ENCODE assay signal across 22 cellular contexts in the genomic region with DNA sequence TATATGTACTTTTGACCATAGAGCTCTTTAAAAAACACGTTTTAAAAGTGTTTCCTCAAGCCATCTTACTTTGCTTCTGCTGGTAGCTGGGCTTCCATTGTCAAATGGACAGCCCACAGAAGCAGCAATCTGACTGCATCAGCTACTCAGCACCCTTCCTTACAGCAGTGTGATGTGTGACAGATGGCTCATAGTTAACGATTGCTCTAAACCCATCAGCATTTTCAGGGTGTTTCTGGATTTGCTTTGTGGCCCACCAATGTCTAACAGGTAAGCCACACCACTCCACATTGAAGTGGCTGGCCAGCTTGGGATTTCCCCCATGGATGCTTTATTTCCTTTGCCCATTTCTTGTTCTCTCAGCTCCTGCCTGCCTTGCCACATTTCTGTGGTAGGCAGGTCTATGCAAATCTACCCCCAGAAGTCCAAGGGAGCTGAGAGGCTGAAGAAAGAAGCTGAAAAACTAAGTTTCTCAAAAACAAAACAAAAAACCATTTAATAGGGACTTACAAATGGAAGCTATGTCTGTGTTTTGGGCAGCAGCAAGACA. TPM values are rescaled to one million over a fixed set of nuclear protein-coding genes. Genes with fewer than 3 reads are reported as not detected.
A peak's percentile ranks its signal among the peaks of the same experiment; 100 is the strongest.
DNase-seq lines count a peak whose midpoint lies in the region; ATAC-seq, FAIRE-seq and TF ChIP-seq lines count a peak whose summit lies in the region.
"Had no signal": no experiment of that assay in that cellular context is flagged by ENCODE, and none has a peak within 500 bp of the region (broad histone marks: within the 10 kb centered on the region; RNA-seq: fewer than 3 reads in every experiment).

No MANE protein-coding gene starts in this region.

- ATAC-seq in GM19025 (IDR thresholded peaks at IDR 0.05; ENCODE audit: low read depth, unreplicated experiment), result peak; percentile 84
- ATAC-seq in GM19463 (IDR thresholded peaks at IDR 0.05; ENCODE audit: unreplicated experiment), result peak; percentile 85
- peak; percentile 82 for ATAC-seq in HG03460 (IDR thresholded peaks at IDR 0.05; ENCODE audit: unreplicated experiment)
- ATAC-seq in GM12878, result peak; percentile 48

- H3K9me3 ChIP-seq in GM12878 (replicated peaks; ENCODE audit: control insufficient read depth, insufficient read depth, low read length), result peaks cover 4% of the 10 kb centered on the region; the same call in 2 of the 3 replicates
- H3K9me3 ChIP-seq: BE2C, HAP-1 had no signal

- no peak for DNase-seq in GM12878 (ENCODE audit: low read depth, low spot score)
- DNase-seq in activated gamma-delta T cell (lab: John Stamatoyannopoulos, UW), result no peak
- DNase-seq in effector CD8-positive, alpha-beta T cell (lab: John Stamatoyannopoulos, UW), result no peak
- DNase-seq in dorsolateral prefrontal cortex, result no peak
- DNase-seq: ACHN; BE2C; C1 segment of cervical spinal cord; CD4-positive, CD25-positive, alpha-beta regulatory T cell; CD8-positive, alpha-beta memory T cell; COR-L47; DMS 273 treated with DMSO at 0.1 percent for 48 hours; DMS53; DND-41; EL; GM23248 had no signal

- no peak for TF ChIP-seq RAD21 in GM12878 (IDR thresholded peaks at IDR 0.05; ENCODE audit: insufficient read depth, low read depth, low read length)

- TF ChIP-seq EP300 in GM12878 (IDR thresholded peaks at IDR 0.05; ENCODE audit: borderline replicate concordance in 1 of 2, control insufficient read depth in 1 of 2, low read depth in 2 of 2, low read length in 2 of 2), result no peak

- intact Hi-C loops in GM12878 (cut with micrococcal nuclease; ENCODE audit: unreplicated experiment) (loop anchor here (10.0 kb wide), 1 partner anchor 326 kb away; no protein-coding TSS in a partner anchor), dorsolateral prefrontal cortex (cut with DNase I) (loop anchor here in 1 of 2 donors (10.0 kb wide), 2 partner anchors 104 to 386 kb away; a partner anchor contains a TSS)

- H3K9ac ChIP-seq in GM12878 (ENCODE audit: control insufficient read depth, insufficient read depth, low read length), result no peak overlapping the region
- H3K9ac ChIP-seq: GM23248, KMS-11 had no signal

- FAIRE-seq in GM12878 (lab: Jason Lieb, UNC), result no peak
- FAIRE-seq: A204.1, GM12891 had no signal

- BruUV-seq in GM12878 (replicated peaks; lab: Mats Ljungman, UMichigan), result no TSS peak

- H3K4me1 ChIP-seq in GM12878 (ENCODE audit: control insufficient read depth, insufficient read depth, low read length), result no peaks in the 10 kb centered on the region
- H3K4me1 ChIP-seq: BE2C, HAP-1 had no signal

- no peak for TF ChIP-seq CTCF in GM12878 (IDR thresholded peaks at IDR 0.05 in 2 of 3, conservative IDR thresholded peaks at IDR 0.05 in 1 of 3; ENCODE audit: control insufficient read depth in 2 of 3, extremely low read depth in 1 of 3, insufficient read depth in 1 of 3, low read depth in 3 of 3, low read length in 3 of 3)
- TF ChIP-seq CTCF in dorsolateral prefrontal cortex (IDR thresholded peaks at IDR 0.05 in 54 of 56, conservative IDR thresholded peaks at IDR 0.05 in 2 of 56; ENCODE audit: low read depth in 1 of 56, partially characterized antibody in 56 of 56), result no peak

- H3K36me3 ChIP-seq in GM12878 (ENCODE audit: control insufficient read depth in 2 of 2, insufficient read depth in 2 of 2, low read length in 1 of 2), result no peaks in the 10 kb centered on the region
- H3K36me3 ChIP-seq: BE2C, HAP-1 had no signal

- TF ChIP-seq POLR2A in GM12878 (IDR thresholded peaks at IDR 0.05; ENCODE audit: low read depth, low read length), result no peak

- SMC1A ChIA-PET in GM12878 (lab: Charles Lee; ENCODE audit: uncharacterized antibody, unreplicated experiment), result interaction anchor here (0.6 to 3.0 kb wide), 2 partner anchors 11 to 316 kb away, joined by 3 to 9 read pairs; no protein-coding TSS in a partner anchor

- H3K4me3 ChIP-seq in GM12878 (no peak overlapping the region), dorsolateral prefrontal cortex (no peak overlapping the region)
- H3K4me3 ChIP-seq: GM23248, HAP-1 had no signal

- 2% methylated on average over 2 of the region's 2 CpGs for WGBS in GM12878 (ENCODE audit: insufficient coverage, insufficient replicate concordance, low lambda C conversion rate, missing lambda C conversion rate)

- no peaks in the 10 kb centered on the region for H3K27me3 ChIP-seq in GM12878 (replicated peaks in 1 of 2; ENCODE audit: control insufficient read depth in 2 of 2, insufficient read depth in 2 of 2, low read length in 1 of 2)
- H3K27me3 ChIP-seq in dorsolateral prefrontal cortex, result no peaks in the 10 kb centered on the region
- H3K27me3 ChIP-seq: BE2C had no signal

- H4K20me1 ChIP-seq in GM12878 (ENCODE audit: control insufficient read depth, insufficient read depth), result no peaks in the 10 kb centered on the region

- in situ Hi-C loops in GM12878 (cut with MboI), result no loop called here

- H3K4me2 ChIP-seq in GM12878 (ENCODE audit: control insufficient read depth, insufficient read depth), result no peak overlapping the region
- H3K4me2 ChIP-seq: KMS-11 had no signal

- POLR2A ChIA-PET in GM12878 (lab: Charles Lee), result no interaction called here

- CTCF ChIA-PET in GM12878 (lab: Yijun Ruan, JAX), result interaction anchor here (0.7 kb wide), 1 partner anchor 38 kb away, joined by 3 read pairs; no protein-coding TSS in a partner anchor

- no peaks in the 10 kb centered on the region for H3K79me2 ChIP-seq in GM12878 (ENCODE audit: control insufficient read depth, insufficient read depth, low read length)

- RAD21 ChIA-PET in GM12878 (lab: Charles Lee; ENCODE audit: unreplicated experiment), result no interaction called here

- no peak overlapping the region for H2AFZ ChIP-seq in GM12878 (ENCODE audit: control insufficient read depth, low read depth, low read length)
- H2AFZ ChIP-seq: GM23248 had no signal

- H3K27ac ChIP-seq in GM12878 (ENCODE audit: control insufficient read depth, insufficient read depth) (no peak overlapping the region), dorsolateral prefrontal cortex (no peak overlapping the region)
- H3K27ac ChIP-seq: GM23248, KMS-11 had no signal

TF ChIP-seq in GM12878, 131 proteins besides CTCF, POLR2A, EP300 and RAD21 (continues in another document):
- TF ChIP-seq PML (IDR thresholded peaks at IDR 0.05; ENCODE audit: low read length) (no peak), RUNX3 (IDR thresholded peaks at IDR 0.05; ENCODE audit: low read length) (no peak), NR2F1 (conservative IDR thresholded peaks at IDR 0.05) (no peak), MXI1 (IDR thresholded peaks at IDR 0.05; ENCODE audit: low read depth, low read length) (no peak), YY1 (IDR thresholded peaks at IDR 0.05; ENCODE audit: low read depth, low read length) (no peak), KDM1A (IDR thresholded peaks at IDR 0.05; ENCODE audit: borderline replicate concordance) (no peak), TCF3 (IDR thresholded peaks at IDR 0.05; ENCODE audit: borderline replicate concordance, insufficient read depth, low read depth, low read length) (no peak), HDAC6 (IDR thresholded peaks at IDR 0.05; ENCODE audit: unreplicated experiment) (no peak)
- TF ChIP-seq, protein P1, sequence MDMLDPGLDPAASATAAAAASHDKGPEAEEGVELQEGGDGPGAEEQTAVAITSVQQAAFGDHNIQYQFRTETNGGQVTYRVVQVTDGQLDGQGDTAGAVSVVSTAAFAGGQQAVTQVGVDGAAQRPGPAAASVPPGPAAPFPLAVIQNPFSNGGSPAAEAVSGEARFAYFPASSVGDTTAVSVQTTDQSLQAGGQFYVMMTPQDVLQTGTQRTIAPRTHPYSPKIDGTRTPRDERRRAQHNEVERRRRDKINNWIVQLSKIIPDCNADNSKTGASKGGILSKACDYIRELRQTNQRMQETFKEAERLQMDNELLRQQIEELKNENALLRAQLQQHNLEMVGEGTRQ (IDR thresholded peaks at IDR 0.05; ENCODE audit: borderline replicate concordance, low read depth, low read length), result no peak

RNA-seq across cellular contexts. Expression of a gene that starts 7.3 kb away (rescaled TPM):
- 304 and 312 TPM in 2 replicates for total RNA-seq in GM12878 (2013; cell fraction: nucleolus; rRNA removed)
- total RNA-seq in GM12878 (2014; rRNA removed) (27.3 and 32.8 TPM in 2 replicates), GM12878 (2014; rRNA removed; fragmentation: Illumina TruSeq; extraction: Trizol) (39.2 and 41.5 TPM in 2 replicates), GM12878 (2021) (37.8 and 42.7 TPM in 2 replicates), dorsolateral prefrontal cortex (100 to 1,000 TPM in 43 of 120 experiments, 10 to 100 TPM in 77; 42.5 to 163 (median 94.1) TPM)
- polyA plus RNA-seq in GM12878 (2011; ENCODE audit: low read depth), result 6.7 TPM
- polyA plus RNA-seq in GM12878 (2011; rRNA removed) (73.9 and 118 TPM in 2 replicates), GM12878 (2014; fragmentation: Illumina TruSeq; extraction: Trizol) (41.1 and 54.7 TPM in 2 replicates), GM12878 (2014; fragmentation: Nextera tagmentation; extraction: Ambion mirVana) (10 to 100 TPM; 10.1 to 11.5 TPM), GM12878 (2014; rRNA removed) (27.4 and 29.8 TPM in 2 replicates), GM12878 (2016; fragmentation: Nextera tagmentation; extraction: Ambion mirVana) (10 to 100 TPM; 30.3 to 31.2 TPM)
- 29.0 and 29.8 TPM in 2 replicates for polyA plus RNA-seq in GM12878 (2011; cell fraction: cytosol; rRNA removed)
- 77.4 and 83.8 TPM in 2 replicates for polyA plus RNA-seq in GM12878 (2011; cell fraction: nucleus; rRNA removed)
- polyA plus RNA-seq in GM12878 (2012), result 13.0 and 14.5 TPM in 2 replicates
- polyA minus RNA-seq in GM12878 (2011; rRNA and poly(A)+ RNA removed), result 72.1 and 117 TPM in 2 replicates
- 24.2 and 26.6 TPM in 2 replicates for polyA minus RNA-seq in GM12878 (2011; cell fraction: cytosol; rRNA and poly(A)+ RNA removed)
- polyA minus RNA-seq in GM12878 (2011; cell fraction: nucleus; rRNA and poly(A)+ RNA removed), result 48.6 and 56.4 TPM in 2 replicates
